8 cellular contexts compared by ENCODE assay signal in the genomic region with DNA sequence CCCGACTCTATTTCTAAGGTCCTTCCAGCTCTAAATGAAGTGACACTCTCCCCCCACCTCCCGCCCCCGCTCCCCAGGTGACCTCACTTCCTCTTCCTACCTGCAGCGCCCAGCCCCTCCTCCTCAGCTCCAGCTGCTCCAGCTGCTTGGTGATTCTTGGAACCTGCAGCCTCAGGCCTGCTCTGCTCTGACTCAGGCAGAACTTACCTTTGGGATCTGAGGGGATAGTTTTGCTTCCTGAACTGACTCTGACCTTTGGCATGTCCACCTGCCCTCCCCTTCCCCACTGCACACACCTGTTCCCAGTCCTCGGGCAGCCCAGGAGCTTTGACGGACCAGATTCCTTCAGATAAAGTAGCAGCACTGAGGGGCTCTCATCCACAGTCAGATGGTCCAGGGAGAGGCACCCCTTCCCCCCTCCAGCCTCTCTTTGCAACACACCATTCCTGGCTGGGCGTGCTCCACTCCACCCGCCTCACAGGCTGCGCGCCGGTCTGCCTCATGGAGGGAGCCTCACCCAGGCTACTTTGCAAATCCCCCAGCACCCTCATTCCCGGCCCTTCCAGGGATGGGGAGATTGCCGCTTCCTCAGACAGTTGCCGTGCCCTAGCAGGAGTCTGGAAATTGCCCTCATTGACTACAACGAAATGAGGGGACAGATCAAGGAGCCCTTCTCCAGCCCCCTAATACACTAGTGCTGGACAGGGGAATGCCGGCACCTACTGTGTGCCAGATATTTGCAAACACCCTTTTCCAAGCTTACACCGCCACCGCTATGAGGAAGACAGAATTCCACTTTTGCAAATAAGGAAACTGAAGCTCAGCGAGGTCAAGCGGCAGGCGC. TPM values are rescaled to one million over a fixed set of nuclear protein-coding genes. Genes with fewer than 3 reads are reported as not detected.
DNase-seq lines count a peak whose midpoint lies in the region; ATAC-seq and TF ChIP-seq lines count a peak whose summit lies in the region.

No MANE protein-coding gene starts in this region.

- no peaks in the 10 kb centered on the region for H3K9me3 ChIP-seq in upper lobe of right lung

- no peak for ATAC-seq in natural killer cell treated with Interleukin-12 subunit alpha and Interleukin-12 subunit beta and Interleukin-15 and Interleukin-18, amount 100 ng/mL, for 72 hours
- ATAC-seq in upper lobe of right lung (peak; percentile 14), HG03520 (IDR thresholded peaks at IDR 0.05; ENCODE audit: unreplicated experiment) (no peak)

- H3K4me1 Mint-ChIP-seq in natural killer cell treated with Interleukin-12 subunit alpha and Interleukin-12 subunit beta and Interleukin-15 and Interleukin-18, amount 100 ng/mL, for 72 hours (ENCODE audit: low read depth in 2 of 2): peaks cover 41 to 47% of the 10 kb centered on the region in 2 donors

- no peaks in the 10 kb centered on the region for H3K9me3 Mint-ChIP-seq in natural killer cell treated with Interleukin-12 subunit alpha and Interleukin-12 subunit beta and Interleukin-15 and Interleukin-18, amount 100 ng/mL, for 72 hours

- peaks cover 32% of the 10 kb centered on the region for H3K4me1 ChIP-seq in upper lobe of right lung

- no peaks in the 10 kb centered on the region for H3K36me3 Mint-ChIP-seq in natural killer cell treated with Interleukin-12 subunit alpha and Interleukin-12 subunit beta and Interleukin-15 and Interleukin-18, amount 100 ng/mL, for 72 hours

- H3K4me3 ChIP-seq in epithelial cell of esophagus (ENCODE audit: low read length): peak overlapping the region; percentile 54
- H3K4me3 ChIP-seq in upper lobe of right lung: peak overlapping the region; percentile 100

- TF ChIP-seq CTCF in epithelial cell of esophagus (IDR thresholded peaks at IDR 0.05; ENCODE audit: insufficient read depth, low read depth, low read length, missing control alignments): no peak
- no peak for TF ChIP-seq CTCF in upper lobe of right lung (IDR thresholded peaks at IDR 0.05)

- DNase-seq in ELR (ENCODE audit: low read depth) (peak; percentile 31), LHCN-M2 (ENCODE audit: low read depth) (peak; percentile 17), epithelial cell of esophagus (ENCODE audit: low read depth) (peak; percentile 94), upper lobe of right lung (peak; percentile 89), OCI-M2 (lab: John Stamatoyannopoulos, UW; ENCODE audit: unreplicated experiment) (no peak)
- peak; percentile 64 to 68 for DNase-seq in activated CD4-positive, alpha-beta T cell treated with anti-CD3 and anti-CD28 coated beads, Interleukin-2, amount 50 U/mL, for 4 hours
- no peak for DNase-seq in natural killer cell treated with Interleukin-12 subunit alpha and Interleukin-12 subunit beta and Interleukin-15 and Interleukin-18, amount 100 ng/mL, for 72 hours (ENCODE audit: low spot score)

- no peaks in the 10 kb centered on the region for H3K27me3 ChIP-seq in upper lobe of right lung

- H3K27ac Mint-ChIP-seq in natural killer cell treated with Interleukin-12 subunit alpha and Interleukin-12 subunit beta and Interleukin-15 and Interleukin-18, amount 100 ng/mL, for 72 hours: peak overlapping the region; percentile 63 to 66

- H3K4me3 Mint-ChIP-seq in natural killer cell treated with Interleukin-12 subunit alpha and Interleukin-12 subunit beta and Interleukin-15 and Interleukin-18, amount 100 ng/mL, for 72 hours: peak overlapping the region; percentile 89

- peak overlapping the region; percentile 96 for H3K27ac ChIP-seq in upper lobe of right lung

- H3K36me3 ChIP-seq in upper lobe of right lung: peaks cover 5% of the 10 kb centered on the region

- H3K27me3 Mint-ChIP-seq in natural killer cell treated with Interleukin-12 subunit alpha and Interleukin-12 subunit beta and Interleukin-15 and Interleukin-18, amount 100 ng/mL, for 72 hours: no peaks in the 10 kb centered on the region

- intact Hi-C loops in upper lobe of right lung (cut with DNase I): loop anchor here (5.0 kb wide), 1 partner anchor 159 kb away; no protein-coding TSS in a partner anchor

RNA-seq across cellular contexts. Expression of a gene that starts 0.7 kb away (rescaled TPM):
- total RNA-seq in LHCN-M2 (2014; rRNA removed): 3.1 and 3.3 TPM in 2 replicates
- 3.0 TPM for polyA plus RNA-seq in LHCN-M2 (2012)
- 10 to 100 TPM; 26.8 to 30.3 TPM for total RNA-seq in natural killer cell treated with Interleukin-12 subunit alpha and Interleukin-12 subunit beta and Interleukin-15 and Interleukin-18, amount 100 ng/mL, for 72 hours
- total RNA-seq in upper lobe of right lung: 33.3 TPM

RNA-seq across cellular contexts. Expression of a gene that starts 57.1 kb away (rescaled TPM):
- total RNA-seq in LHCN-M2 (2014; rRNA removed) (not detected in 2 replicates), upper lobe of right lung (not detected)
- not detected for polyA plus RNA-seq in LHCN-M2 (2012)
- under 1 TPM in 1 of 2 donors, not detected in 1; 0.21 TPM for total RNA-seq in natural killer cell treated with Interleukin-12 subunit alpha and Interleukin-12 subunit beta and Interleukin-15 and Interleukin-18, amount 100 ng/mL, for 72 hours

Comparison
In these comparisons a context has a peak if more than half of its experiments do, and no peak if none do; other contexts are left out.
1. DNase-seq: peak in ELR (single experiment), LHCN-M2 (single experiment), activated CD4-positive, alpha-beta T cell treated with anti-CD3 and anti-CD28 coated beads, Interleukin-2, amount 50 U/mL, for 4 hours (2 of 2), epithelial cell of esophagus (single experiment) and upper lobe of right lung (single experiment); none in natural killer cell treated with Interleukin-12 subunit alpha and Interleukin-12 subunit beta and Interleukin-15 and Interleukin-18, amount 100 ng/mL, for 72 hours (single experiment) and OCI-M2 (single experiment).